In the genomic region with DNA sequence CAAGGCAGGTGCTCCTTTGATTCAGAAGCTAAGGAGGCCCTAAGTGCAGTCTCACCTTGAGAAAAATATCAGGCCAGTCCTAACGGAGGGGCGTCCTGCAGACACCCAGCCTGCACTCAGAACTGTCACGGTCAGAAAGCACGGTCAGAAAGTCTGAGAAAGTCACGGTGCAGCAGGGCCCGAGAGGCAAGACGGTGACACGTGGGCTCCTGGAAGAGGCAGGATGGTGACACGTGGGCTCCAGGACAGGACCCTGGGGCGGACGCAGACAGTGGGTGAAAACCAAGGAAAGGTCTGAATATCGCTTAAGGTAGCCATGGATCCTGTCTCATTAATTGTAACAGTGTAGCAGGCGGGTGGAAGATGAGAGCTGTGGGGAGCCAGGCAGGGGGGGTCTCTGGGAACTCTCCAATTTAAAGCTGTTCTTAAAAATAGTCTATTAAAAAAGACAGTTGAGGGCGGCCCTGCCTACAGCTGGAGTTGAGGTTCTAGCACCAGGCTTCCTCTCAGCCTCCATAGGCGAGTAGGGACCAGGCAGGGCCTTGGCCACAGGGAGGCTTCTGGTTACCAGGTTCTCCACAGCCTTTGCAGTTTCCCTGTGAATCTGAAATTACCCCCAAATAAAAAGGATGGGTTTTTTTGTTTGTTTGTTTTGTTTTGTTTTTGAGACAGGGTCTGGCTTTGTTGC, we compare ENCODE assay signal across 19 cellular contexts.
"Had no signal": no experiment of that assay in that cellular context is flagged by ENCODE, and none has a peak within 500 bp of the region (broad histone marks: within the 10 kb centered on the region; RNA-seq: fewer than 3 reads in every experiment).

No MANE protein-coding gene starts in this region.

- H3K27ac Mint-ChIP-seq: activated CD4-positive, alpha-beta T cell treated with anti-CD3 and anti-CD28 coated beads, Interleukin-2, amount 10 ng/mL, durations not matched to agents 24 days and 14 days; activated CD8-positive, alpha-beta T cell treated with anti-CD3 and anti-CD28 coated beads for 36 hours; activated naive CD8-positive, alpha-beta T cell treated with anti-CD3 and anti-CD28 coated beads, Interleukin-2, amount 10 ng/mL, durations not matched to agents 7 days and 5 days; activated T-helper 17 cell treated with anti-CD3 and anti-CD28 coated beads, Interleukin-2, amount 50 U/mL, for 72 hours; natural killer cell treated with Interleukin-12 subunit alpha and Interleukin-12 subunit beta and Interleukin-15 and Interleukin-18, amount 100 ng/mL, for 72 hours; progenitor cell of endocrine pancreas; stimulated activated naive CD8-positive, alpha-beta T cell treated with anti-CD3 and anti-CD28 coated beads, Interleukin-15, amount 100 ng/mL, for 72 hours; type B pancreatic cell had no signal

- H3K27me3 Mint-ChIP-seq: activated CD4-positive, alpha-beta T cell treated with anti-CD3 and anti-CD28 coated beads, Interleukin-2, amount 10 ng/mL, durations not matched to agents 24 days and 14 days; activated CD8-positive, alpha-beta T cell treated with anti-CD3 and anti-CD28 coated beads for 36 hours; activated naive CD8-positive, alpha-beta T cell treated with anti-CD3 and anti-CD28 coated beads, Interleukin-2, amount 10 ng/mL, durations not matched to agents 7 days and 5 days; activated T-helper 17 cell treated with anti-CD3 and anti-CD28 coated beads, Interleukin-2, amount 50 U/mL, for 72 hours; progenitor cell of endocrine pancreas; stimulated activated naive CD8-positive, alpha-beta T cell treated with anti-CD3 and anti-CD28 coated beads, Interleukin-15, amount 100 ng/mL, for 72 hours; type B pancreatic cell had no signal

- H3K9me3 ChIP-seq: gastrocnemius medialis, suprapubic skin had no signal

- H3K4me3 ChIP-seq: gastrocnemius medialis, lung, suprapubic skin had no signal

- DNase-seq: activated CD4-positive, alpha-beta T cell treated with anti-CD3 and anti-CD28 coated beads, Interleukin-2, amount 10 ng/mL, durations not matched to agents 24 days and 14 days; activated CD8-positive, alpha-beta T cell treated with anti-CD3 and anti-CD28 coated beads for 36 hours; activated naive CD4-positive, alpha-beta T cell; activated naive CD8-positive, alpha-beta T cell treated with anti-CD3 and anti-CD28 coated beads, Interleukin-2, amount 10 ng/mL, durations not matched to agents 7 days and 5 days; activated T-cell treated with anti-CD3 and anti-CD28 coated beads, Interleukin-2, amount 50 U/mL, for 1 hour; brain microvascular endothelial cell; cortex of kidney; effector CD4-positive, alpha-beta T cell; gastrocnemius medialis; kidney glomerular epithelial cell; occipital lobe; stimulated activated naive CD8-positive, alpha-beta T cell treated with anti-CD3 and anti-CD28 coated beads, Interleukin-15, amount 100 ng/mL, for 72 hours; T1000 had no signal

- H3K36me3 ChIP-seq: brain microvascular endothelial cell, gastrocnemius medialis, suprapubic skin had no signal

- H3K27ac ChIP-seq: brain microvascular endothelial cell, gastrocnemius medialis, suprapubic skin had no signal

- H3K27me3 ChIP-seq: brain microvascular endothelial cell, suprapubic skin had no signal

- H3K9me3 Mint-ChIP-seq: activated CD4-positive, alpha-beta T cell treated with anti-CD3 and anti-CD28 coated beads, Interleukin-2, amount 10 ng/mL, durations not matched to agents 24 days and 14 days; activated CD8-positive, alpha-beta T cell treated with anti-CD3 and anti-CD28 coated beads for 36 hours; activated naive CD8-positive, alpha-beta T cell treated with anti-CD3 and anti-CD28 coated beads, Interleukin-2, amount 10 ng/mL, durations not matched to agents 7 days and 5 days; activated T-helper 17 cell treated with anti-CD3 and anti-CD28 coated beads, Interleukin-2, amount 50 U/mL, for 72 hours; natural killer cell treated with Interleukin-12 subunit alpha and Interleukin-12 subunit beta and Interleukin-15 and Interleukin-18, amount 100 ng/mL, for 72 hours; type B pancreatic cell had no signal

- H3K4me1 Mint-ChIP-seq: activated T-helper 17 cell treated with anti-CD3 and anti-CD28 coated beads, Interleukin-2, amount 50 U/mL, for 72 hours had no signal

- H3K4me3 Mint-ChIP-seq: activated CD4-positive, alpha-beta T cell treated with anti-CD3 and anti-CD28 coated beads, Interleukin-2, amount 10 ng/mL, durations not matched to agents 24 days and 14 days; activated CD8-positive, alpha-beta T cell treated with anti-CD3 and anti-CD28 coated beads for 36 hours; activated naive CD8-positive, alpha-beta T cell treated with anti-CD3 and anti-CD28 coated beads, Interleukin-2, amount 10 ng/mL, durations not matched to agents 7 days and 5 days; activated T-helper 17 cell treated with anti-CD3 and anti-CD28 coated beads, Interleukin-2, amount 50 U/mL, for 72 hours; natural killer cell treated with Interleukin-12 subunit alpha and Interleukin-12 subunit beta and Interleukin-15 and Interleukin-18, amount 100 ng/mL, for 72 hours; stimulated activated naive CD8-positive, alpha-beta T cell treated with anti-CD3 and anti-CD28 coated beads, Interleukin-15, amount 100 ng/mL, for 72 hours; type B pancreatic cell had no signal

- H3K36me3 Mint-ChIP-seq: activated naive CD8-positive, alpha-beta T cell treated with anti-CD3 and anti-CD28 coated beads, Interleukin-2, amount 10 ng/mL, durations not matched to agents 7 days and 5 days; natural killer cell treated with Interleukin-12 subunit alpha and Interleukin-12 subunit beta and Interleukin-15 and Interleukin-18, amount 100 ng/mL, for 72 hours; type B pancreatic cell had no signal
